Comparison of ENCODE assay signal across 14 cellular contexts in the genomic region with DNA sequence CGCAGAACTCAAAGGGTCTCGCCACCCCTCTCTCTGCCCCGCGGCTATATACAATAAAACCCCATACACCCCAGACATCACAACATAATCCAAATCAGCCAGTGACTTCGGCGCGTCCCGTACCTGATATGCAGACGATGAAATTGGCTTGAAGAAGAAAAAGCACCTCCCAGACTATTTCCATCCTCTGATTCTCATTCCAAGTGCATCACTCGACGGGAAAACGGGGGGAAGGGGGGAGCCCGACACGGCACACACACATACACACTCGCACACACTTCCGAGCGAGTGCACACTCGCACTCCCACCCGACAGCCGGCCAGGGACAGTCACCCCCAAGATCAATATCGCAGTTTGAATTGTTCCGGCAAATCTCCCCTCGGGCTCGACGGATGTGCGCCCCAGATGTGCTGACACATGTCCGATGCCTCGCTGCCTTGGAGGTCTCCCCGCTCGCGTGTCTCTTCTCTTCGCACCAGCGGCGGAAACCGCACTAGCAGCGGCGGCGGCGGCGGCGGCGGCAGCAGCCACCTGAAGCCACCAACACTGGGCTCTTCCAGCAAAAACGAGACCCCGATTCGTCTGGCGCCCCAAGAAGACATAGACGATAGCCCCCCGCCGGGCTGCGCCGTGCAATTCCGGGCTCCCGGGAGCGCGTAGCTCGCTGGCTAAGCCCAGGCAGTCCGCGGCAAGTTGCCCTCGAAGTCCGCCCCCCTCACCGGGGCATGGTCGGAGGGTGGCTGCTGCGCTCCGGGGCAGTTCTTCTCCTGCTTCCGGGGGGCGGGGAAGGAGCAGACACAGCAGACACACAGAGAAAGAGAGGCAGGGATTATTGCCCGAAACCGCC. TPM values are rescaled to one million over a fixed set of nuclear protein-coding genes. Genes with fewer than 3 reads are reported as not detected.
DNase-seq lines count a peak whose midpoint lies in the region; ATAC-seq and TF ChIP-seq lines count a peak whose summit lies in the region.
"Had no signal": no experiment of that assay in that cellular context is flagged by ENCODE, and none has a peak within 500 bp of the region (broad histone marks: within the 10 kb centered on the region; RNA-seq: fewer than 3 reads in every experiment).

No MANE protein-coding gene starts in this region.

- H3K4me1 Mint-ChIP-seq in activated CD8-positive, alpha-beta memory T cell treated with anti-CD3 and anti-CD28 coated beads, Interleukin-2, amount 10 ng/mL, durations not matched to agents 7 days and 5 days = peaks cover 5% of the 10 kb centered on the region
- peaks cover 9% of the 10 kb centered on the region; the same call in 1 of the 2 replicates for H3K4me1 Mint-ChIP-seq in WTC11
- H3K4me1 Mint-ChIP-seq in stimulated activated effector memory CD8-positive, alpha-beta T cell treated with anti-CD3 and anti-CD28 coated beads, Interleukin-12 subunit alpha, Interleukin-12 subunit beta, amount 100 ng/mL, for 72 hours = peaks cover 8% of the 10 kb centered on the region
- H3K4me1 Mint-ChIP-seq: immature natural killer cell had no signal

- peaks cover 4% of the 10 kb centered on the region for H3K36me3 Mint-ChIP-seq in activated CD8-positive, alpha-beta memory T cell treated with anti-CD3 and anti-CD28 coated beads, Interleukin-2, amount 10 ng/mL, durations not matched to agents 7 days and 5 days
- peaks cover 21% of the 10 kb centered on the region for H3K36me3 Mint-ChIP-seq in WTC11
- no peaks in the 10 kb centered on the region for H3K36me3 Mint-ChIP-seq in stimulated activated effector memory CD8-positive, alpha-beta T cell treated with anti-CD3 and anti-CD28 coated beads, Interleukin-12 subunit alpha, Interleukin-12 subunit beta, amount 100 ng/mL, for 72 hours

- TF ChIP-seq CTCF in WTC11 (IDR thresholded peaks at IDR 0.05) = no peak

- H3K4me3 ChIP-seq in iPS-18a (ENCODE audit: low read length) = peak overlapping the region; percentile 69
- H3K4me3 ChIP-seq: thyroid gland had no signal

- peaks cover 73% of the 10 kb centered on the region for H3K27me3 ChIP-seq in iPS-18a (ENCODE audit: control insufficient read depth, insufficient read depth, low read length)

- H3K9me3 Mint-ChIP-seq in activated CD8-positive, alpha-beta memory T cell treated with anti-CD3 and anti-CD28 coated beads, Interleukin-2, amount 10 ng/mL, durations not matched to agents 7 days and 5 days (ENCODE audit: low read depth) = no peaks in the 10 kb centered on the region
- H3K9me3 Mint-ChIP-seq in WTC11 = peaks cover 48% of the 10 kb centered on the region
- H3K9me3 Mint-ChIP-seq in stimulated activated effector memory CD8-positive, alpha-beta T cell treated with anti-CD3 and anti-CD28 coated beads, Interleukin-12 subunit alpha, Interleukin-12 subunit beta, amount 100 ng/mL, for 72 hours = peaks cover 4% of the 10 kb centered on the region

- peak; percentile 46 for DNase-seq in activated CD8-positive, alpha-beta memory T cell treated with anti-CD3 and anti-CD28 coated beads, Interleukin-2, amount 10 ng/mL, durations not matched to agents 7 days and 5 days
- no peak for DNase-seq in activated CD8-positive, alpha-beta memory T cell treated with anti-CD3 and anti-CD28 coated beads for 24 hours
- no peak for DNase-seq in WTC11 (ENCODE audit: low spot score)
- no peak for DNase-seq in stimulated activated effector memory CD8-positive, alpha-beta T cell treated with anti-CD3 and anti-CD28 coated beads, Interleukin-12 subunit alpha, Interleukin-12 subunit beta, amount 100 ng/mL, for 72 hours (ENCODE audit: low spot score in 2 of 2)
- DNase-seq in SIG-M5 (lab: John Stamatoyannopoulos, UW) = no peak
- DNase-seq: effector memory CD4-positive, alpha-beta T cell; HFFc6; immature natural killer cell; thyroid gland had no signal

- ATAC-seq in activated CD8-positive, alpha-beta memory T cell treated with anti-CD3 and anti-CD28 coated beads, Interleukin-2, amount 10 ng/mL, durations not matched to agents 7 days and 5 days = no peak
- ATAC-seq in WTC11 = no peak; the same call in 1 of the 2 replicates
- ATAC-seq in stimulated activated effector memory CD8-positive, alpha-beta T cell treated with anti-CD3 and anti-CD28 coated beads, Interleukin-12 subunit alpha, Interleukin-12 subunit beta, amount 100 ng/mL, for 72 hours = no peak
- no peak for ATAC-seq in HG02840 (IDR thresholded peaks at IDR 0.05; ENCODE audit: low FRiP score, unreplicated experiment)
- no peak for ATAC-seq in HG02973 (IDR thresholded peaks at IDR 0.05; ENCODE audit: unreplicated experiment)
- ATAC-seq: Panc1 had no signal

- peak overlapping the region; percentile 34 for H3K4me3 Mint-ChIP-seq in activated CD8-positive, alpha-beta memory T cell treated with anti-CD3 and anti-CD28 coated beads, Interleukin-2, amount 10 ng/mL, durations not matched to agents 7 days and 5 days
- peak overlapping the region; percentile 72 for H3K4me3 Mint-ChIP-seq in WTC11
- peak overlapping the region; percentile 37 for H3K4me3 Mint-ChIP-seq in stimulated activated effector memory CD8-positive, alpha-beta T cell treated with anti-CD3 and anti-CD28 coated beads, Interleukin-12 subunit alpha, Interleukin-12 subunit beta, amount 100 ng/mL, for 72 hours
- H3K4me3 Mint-ChIP-seq: HFFc6, immature natural killer cell had no signal

- no peak overlapping the region for H3K27ac ChIP-seq in iPS-18a (ENCODE audit: low read length)
- H3K27ac ChIP-seq: thyroid gland had no signal

- POLR2A ChIA-PET in WTC11 (lab: Charles Lee) = no interaction called here

- H3K4me1 ChIP-seq in iPS-18a (ENCODE audit: control insufficient read depth, low read depth, low read length) = peaks cover 14% of the 10 kb centered on the region

- peak overlapping the region; percentile 52 for H3K27ac Mint-ChIP-seq in activated CD8-positive, alpha-beta memory T cell treated with anti-CD3 and anti-CD28 coated beads, Interleukin-2, amount 10 ng/mL, durations not matched to agents 7 days and 5 days
- H3K27ac Mint-ChIP-seq in WTC11 = no peak overlapping the region
- no peak overlapping the region for H3K27ac Mint-ChIP-seq in stimulated activated effector memory CD8-positive, alpha-beta T cell treated with anti-CD3 and anti-CD28 coated beads, Interleukin-12 subunit alpha, Interleukin-12 subunit beta, amount 100 ng/mL, for 72 hours
- H3K27ac Mint-ChIP-seq: HFFc6, immature natural killer cell had no signal

- H3K27me3 Mint-ChIP-seq in activated CD8-positive, alpha-beta memory T cell treated with anti-CD3 and anti-CD28 coated beads, Interleukin-2, amount 10 ng/mL, durations not matched to agents 7 days and 5 days = peaks cover 51% of the 10 kb centered on the region
- H3K27me3 Mint-ChIP-seq in WTC11 (ENCODE audit: low read depth) = peaks cover 60% of the 10 kb centered on the region

- no peaks in the 10 kb centered on the region for H3K36me3 ChIP-seq in iPS-18a (ENCODE audit: control insufficient read depth, low read depth, low read length)
- H3K36me3 ChIP-seq: thyroid gland had no signal

- CTCF ChIA-PET in activated CD8-positive, alpha-beta memory T cell treated with anti-CD3 and anti-CD28 coated beads, Interleukin-2, amount 10 ng/mL, durations not matched to agents 7 days and 5 days (lab: Charles Lee) = no interaction called here
- CTCF ChIA-PET in WTC11 (lab: Charles Lee) = no interaction called here

- no peaks in the 10 kb centered on the region for H3K9me3 ChIP-seq in iPS-18a (ENCODE audit: control insufficient read depth, low read depth, low read length)
- H3K9me3 ChIP-seq: thyroid gland had no signal

- H3K9ac ChIP-seq in iPS-18a (ENCODE audit: low read length) = no peak overlapping the region

TF ChIP-seq in WTC11, 78 proteins besides CTCF, POLR2A, EP300 and RAD21 (continues in another document):
- TF ChIP-seq, protein P1, sequence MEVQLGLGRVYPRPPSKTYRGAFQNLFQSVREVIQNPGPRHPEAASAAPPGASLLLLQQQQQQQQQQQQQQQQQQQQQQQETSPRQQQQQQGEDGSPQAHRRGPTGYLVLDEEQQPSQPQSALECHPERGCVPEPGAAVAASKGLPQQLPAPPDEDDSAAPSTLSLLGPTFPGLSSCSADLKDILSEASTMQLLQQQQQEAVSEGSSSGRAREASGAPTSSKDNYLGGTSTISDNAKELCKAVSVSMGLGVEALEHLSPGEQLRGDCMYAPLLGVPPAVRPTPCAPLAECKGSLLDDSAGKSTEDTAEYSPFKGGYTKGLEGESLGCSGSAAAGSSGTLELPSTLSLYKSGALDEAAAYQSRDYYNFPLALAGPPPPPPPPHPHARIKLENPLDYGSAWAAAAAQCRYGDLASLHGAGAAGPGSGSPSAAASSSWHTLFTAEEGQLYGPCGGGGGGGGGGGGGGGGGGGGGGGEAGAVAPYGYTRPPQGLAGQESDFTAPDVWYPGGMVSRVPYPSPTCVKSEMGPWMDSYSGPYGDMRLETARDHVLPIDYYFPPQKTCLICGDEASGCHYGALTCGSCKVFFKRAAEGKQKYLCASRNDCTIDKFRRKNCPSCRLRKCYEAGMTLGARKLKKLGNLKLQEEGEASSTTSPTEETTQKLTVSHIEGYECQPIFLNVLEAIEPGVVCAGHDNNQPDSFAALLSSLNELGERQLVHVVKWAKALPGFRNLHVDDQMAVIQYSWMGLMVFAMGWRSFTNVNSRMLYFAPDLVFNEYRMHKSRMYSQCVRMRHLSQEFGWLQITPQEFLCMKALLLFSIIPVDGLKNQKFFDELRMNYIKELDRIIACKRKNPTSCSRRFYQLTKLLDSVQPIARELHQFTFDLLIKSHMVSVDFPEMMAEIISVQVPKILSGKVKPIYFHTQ (CRISPR knock-in tag; IDR thresholded peaks at IDR 0.05) = no peak
- TF ChIP-seq JUN (CRISPR knock-in tag; IDR thresholded peaks at IDR 0.05) = no peak
- TF ChIP-seq, protein P2, sequence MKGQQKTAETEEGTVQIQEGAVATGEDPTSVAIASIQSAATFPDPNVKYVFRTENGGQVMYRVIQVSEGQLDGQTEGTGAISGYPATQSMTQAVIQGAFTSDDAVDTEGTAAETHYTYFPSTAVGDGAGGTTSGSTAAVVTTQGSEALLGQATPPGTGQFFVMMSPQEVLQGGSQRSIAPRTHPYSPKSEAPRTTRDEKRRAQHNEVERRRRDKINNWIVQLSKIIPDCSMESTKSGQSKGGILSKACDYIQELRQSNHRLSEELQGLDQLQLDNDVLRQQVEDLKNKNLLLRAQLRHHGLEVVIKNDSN (CRISPR knock-in tag; IDR thresholded peaks at IDR 0.05) = no peak
- TF ChIP-seq NR1H2 (CRISPR knock-in tag; IDR thresholded peaks at IDR 0.05) = no peak
- no peak for TF ChIP-seq TCF7 (CRISPR knock-in tag; IDR thresholded peaks at IDR 0.05; ENCODE audit: low read depth)

RNA-seq across cellular contexts. Expression of a gene that starts 0.7 kb away (rescaled TPM):
- total RNA-seq in activated CD8-positive, alpha-beta memory T cell treated with anti-CD3 and anti-CD28 coated beads, Interleukin-2, amount 10 ng/mL, durations not matched to agents 7 days and 5 days = under 1 TPM; 0.09 to 0.30 TPM
- 0.32 to 0.90 TPM (median 0.87 TPM) in 3 replicates for total RNA-seq in WTC11 (2021)
- total RNA-seq: HFFc6, osteoblast, thyroid gland had no signal
